ENCODE assay signal across 8 cellular contexts in genomic region chr16:13920510-13920818, GRCh38. TPM values are rescaled to one million over a fixed set of nuclear protein-coding genes. Genes with fewer than 3 reads are reported as not detected.
A peak's percentile ranks its signal among the peaks of the same experiment; 100 is the strongest.
DNase-seq lines count a peak whose midpoint lies in the region; ATAC-seq and TF ChIP-seq lines count a peak whose summit lies in the region.

No MANE protein-coding gene starts in this region.

- H3K36me3 ChIP-seq in RWPE2 (ENCODE audit: low read depth) (peaks cover 29% of the 10 kb centered on the region), fibroblast of lung (ENCODE audit: control insufficient read depth, insufficient read depth, low read length) (peaks cover 1% of the 10 kb centered on the region)

- peak overlapping the region; percentile 12 for H3K27ac ChIP-seq in RWPE2 (ENCODE audit: poor library complexity, severe bottlenecking)
- peak overlapping the region; percentile 75 for H3K27ac ChIP-seq in fibroblast of lung (ENCODE audit: insufficient read depth, low read length)

- TF ChIP-seq CTCF in RWPE2 (IDR thresholded peaks at IDR 0.05; ENCODE audit: poor library complexity, severe bottlenecking) = no peak
- no peak for TF ChIP-seq CTCF in fibroblast of lung (conservative IDR thresholded peaks at IDR 0.05 in 1 of 2, IDR thresholded peaks at IDR 0.05 in 1 of 2; ENCODE audit: low read depth in 1 of 2, low read length in 2 of 2)
- TF ChIP-seq CTCF in retinal pigment epithelial cell (conservative IDR thresholded peaks at IDR 0.05; ENCODE audit: low read depth, low read length) = no peak

- peak overlapping the region; percentile 95 for H3K9ac ChIP-seq in fibroblast of lung (ENCODE audit: insufficient read depth, low read length)

- H4K20me1 ChIP-seq in fibroblast of lung (ENCODE audit: control insufficient read depth, extremely low read depth, insufficient read depth, low read length) = no peaks in the 10 kb centered on the region

- no peaks in the 10 kb centered on the region for H3K9me3 ChIP-seq in RWPE2 (ENCODE audit: severe bottlenecking)
- H3K9me3 ChIP-seq in fibroblast of lung (ENCODE audit: control insufficient read depth, insufficient read depth, low read depth, low read length) = no peaks in the 10 kb centered on the region

- ATAC-seq in GM18511 (IDR thresholded peaks at IDR 0.05; ENCODE audit: unreplicated experiment) (peak; percentile 2), RWPE2 (ENCODE audit: low read depth) (no peak), HG03571 (IDR thresholded peaks at IDR 0.05; ENCODE audit: unreplicated experiment) (no peak)

- no peaks in the 10 kb centered on the region for H3K27me3 ChIP-seq in RWPE2 (ENCODE audit: insufficient read depth, poor library complexity, severe bottlenecking)
- no peaks in the 10 kb centered on the region for H3K27me3 ChIP-seq in fibroblast of lung (ENCODE audit: control insufficient read depth, insufficient read depth, low read length)

- H3K79me2 ChIP-seq in fibroblast of lung (ENCODE audit: control insufficient read depth, insufficient read depth, low read length) = peaks cover 10% of the 10 kb centered on the region

- H3K4me3 ChIP-seq in RWPE2 (ENCODE audit: severe bottlenecking) (peak overlapping the region; percentile 77), fibroblast of lung (replicated peaks in 1 of 4; ENCODE audit: control extremely low read depth in 1 of 4, insufficient read depth in 1 of 4, low read depth in 3 of 4, low read length in 4 of 4) (peak overlapping the region; percentile 70 to 98 (median 86)), retinal pigment epithelial cell (ENCODE audit: low read length) (peak overlapping the region; percentile 94)

- DNase-seq in RWPE2 (ENCODE audit: low spot score) = no peak
- no peak for DNase-seq in fibroblast of lung (ENCODE audit: low read depth in 2 of 2)
- DNase-seq in retinal pigment epithelial cell (ENCODE audit: low read depth) = no peak
- DNase-seq in G401 (ENCODE audit: low spot score) = no peak
- no peak for DNase-seq in H4 (ENCODE audit: low spot score)
- no peak for DNase-seq in effector CD4-positive, alpha-beta T cell

- H2AFZ ChIP-seq in fibroblast of lung (ENCODE audit: low read length) = peak overlapping the region; percentile 99

- in situ Hi-C loops in G401 (cut with HindIII; ENCODE audit: low sequenced_read_pairs) = no loop called here

- H3K4me1 ChIP-seq in RWPE2 (ENCODE audit: insufficient read depth, poor library complexity, severe bottlenecking) (no peaks in the 10 kb centered on the region), fibroblast of lung (ENCODE audit: control insufficient read depth, extremely low read depth, insufficient read depth, low read length) (peaks cover 12% of the 10 kb centered on the region)

- peak overlapping the region; percentile 90 for H3K4me2 ChIP-seq in fibroblast of lung (ENCODE audit: extremely low read depth, insufficient read depth, low read length)

RNA-seq across cellular contexts. Expression of gene ERCC4, which starts 0.5 kb away (rescaled TPM):
- total RNA-seq in fibroblast of lung = 9.5 and 10.6 TPM in 2 replicates
- polyA plus RNA-seq in fibroblast of lung = 4.3 and 5.9 TPM in 2 replicates
- polyA plus RNA-seq in fibroblast of lung (2012) = 4.6 and 6.8 TPM in 2 replicates
- polyA minus RNA-seq in fibroblast of lung (ENCODE audit: low replicate concordance) = 2.1 and 13.2 TPM in 2 replicates
- total RNA-seq in G401 (2014; rRNA removed; shearing (Covaris generic)) = 5.3 and 6.2 TPM in 2 replicates
- total RNA-seq in H4 (2014; rRNA removed; shearing (Covaris generic)) = 4.3 and 5.8 TPM in 2 replicates
